Comparison of ENCODE assay signal across 20 cellular contexts in genomic region chrX:10631416-10632145, GRCh38. TPM values are rescaled to one million over a fixed set of nuclear protein-coding genes. Genes with fewer than 3 reads are reported as not detected.
DNase-seq lines count a peak whose midpoint lies in the region; ATAC-seq, FAIRE-seq and TF ChIP-seq lines count a peak whose summit lies in the region.
"Had no signal": no experiment of that assay in that cellular context is flagged by ENCODE, and none has a peak within 500 bp of the region (broad histone marks: within the 10 kb centered on the region; RNA-seq: fewer than 3 reads in every experiment).

No MANE protein-coding gene starts in this region.

- no peak overlapping the region for H2AFZ ChIP-seq in trophoblast cell (ENCODE audit: insufficient read depth, low read length, poor library complexity)

- FAIRE-seq in bronchial epithelial cell (lab: Jason Lieb, UNC): no peak
- FAIRE-seq: GM12892, GM18507 had no signal

- H3K36me3 Mint-ChIP-seq in activated naive CD4-positive, alpha-beta T cell treated with anti-CD3 and anti-CD28 coated beads, Interleukin-2, amount 50 U/mL, for 72 hours: no peaks in the 10 kb centered on the region
- H3K36me3 Mint-ChIP-seq: T-cell had no signal

- H3K79me2 ChIP-seq in trophoblast cell (ENCODE audit: control insufficient read depth, insufficient read depth, low read length, poor library complexity): no peaks in the 10 kb centered on the region

- no CpG with 5 or more reads among the region's 7 CpGs for WGBS in trophoblast cell (ENCODE audit: extremely low coverage, insufficient coverage, insufficient read length)

- H4K91ac ChIP-seq in trophoblast cell (ENCODE audit: low read depth, low read length): no peak overlapping the region

- no peak overlapping the region for H4K12ac ChIP-seq in trophoblast cell (ENCODE audit: low read depth, low read length)

- H3K9me3 Mint-ChIP-seq in activated naive CD4-positive, alpha-beta T cell treated with anti-CD3 and anti-CD28 coated beads, Interleukin-2, amount 50 U/mL, for 72 hours: no peaks in the 10 kb centered on the region
- H3K9me3 Mint-ChIP-seq: CD4-positive, alpha-beta T cell had no signal

- TF ChIP-seq CTCF in bronchial epithelial cell (IDR thresholded peaks at IDR 0.05; ENCODE audit: insufficient read depth, low read length, severe bottlenecking): no peak

- H3K4me2 ChIP-seq in trophoblast cell (ENCODE audit: low read length): no peak overlapping the region
- H3K4me2 ChIP-seq: SK-N-SH had no signal

- H2BK12ac ChIP-seq in trophoblast cell (ENCODE audit: low read length): no peak overlapping the region

- no peak overlapping the region for H3K4me3 ChIP-seq in bronchial epithelial cell (ENCODE audit: low read depth, low read length)
- H3K4me3 ChIP-seq in trophoblast cell (ENCODE audit: low read depth, low read length): no peak overlapping the region

- H3K27ac Mint-ChIP-seq in activated naive CD4-positive, alpha-beta T cell treated with anti-CD3 and anti-CD28 coated beads, Interleukin-2, amount 50 U/mL, for 72 hours: no peak overlapping the region
- H3K27ac Mint-ChIP-seq: CD4-positive, alpha-beta T cell; H9; T-cell had no signal

- H3K27me3 ChIP-seq in bronchial epithelial cell (ENCODE audit: control insufficient read depth, insufficient read depth, low read length) (no peaks in the 10 kb centered on the region), trophoblast cell (ENCODE audit: insufficient read depth, low read length) (no peaks in the 10 kb centered on the region)

- H3K9ac ChIP-seq in trophoblast cell (ENCODE audit: low read length): no peak overlapping the region
- H3K9ac ChIP-seq: SK-N-SH had no signal

- H3K4me1 ChIP-seq in trophoblast cell (ENCODE audit: control insufficient read depth in 1 of 2, insufficient read depth in 2 of 2, low read length in 2 of 2): peaks cover 2 to 10% of the 10 kb centered on the region in 2 experiments

- peak overlapping the region; percentile 55 for H3K4ac ChIP-seq in trophoblast cell (ENCODE audit: low read depth, low read length)

- H2AK5ac ChIP-seq in trophoblast cell (ENCODE audit: low read length): no peak overlapping the region

- no peaks in the 10 kb centered on the region for H3K36me3 ChIP-seq in bronchial epithelial cell (ENCODE audit: control insufficient read depth, insufficient read depth, low read length)
- H3K36me3 ChIP-seq in trophoblast cell (ENCODE audit: control insufficient read depth in 1 of 2, insufficient read depth in 2 of 2, low read length in 2 of 2): no peaks in the 10 kb centered on the region

- ATAC-seq in GM21390 (IDR thresholded peaks at IDR 0.05; ENCODE audit: unreplicated experiment): no peak
- no peak for ATAC-seq in activated naive CD4-positive, alpha-beta T cell treated with anti-CD3 and anti-CD28 coated beads, Interleukin-2, amount 50 U/mL, for 72 hours
- ATAC-seq: T-cell had no signal

- no peak overlapping the region for H3K14ac ChIP-seq in trophoblast cell (ENCODE audit: low read length)

- no peak overlapping the region for H2BK120ac ChIP-seq in trophoblast cell (ENCODE audit: insufficient read depth, low read length, poor library complexity)

- peak overlapping the region; percentile 65 for H3K27ac ChIP-seq in trophoblast cell (ENCODE audit: low read depth, low read length)

- no peak overlapping the region for H2BK5ac ChIP-seq in trophoblast cell (ENCODE audit: low read depth, low read length, poor library complexity)

- no peak overlapping the region for H4K8ac ChIP-seq in trophoblast cell (ENCODE audit: low read depth, low read length)

- H3K23ac ChIP-seq in trophoblast cell (ENCODE audit: low read length): no peak overlapping the region

- H3K18ac ChIP-seq in trophoblast cell (ENCODE audit: low read length): no peak overlapping the region

- peaks cover 8% of the 10 kb centered on the region for H3K79me1 ChIP-seq in trophoblast cell (ENCODE audit: low read length)

- H3K9me3 ChIP-seq in trophoblast cell (ENCODE audit: insufficient read depth, low read depth, low read length): no peaks in the 10 kb centered on the region
- H3K9me3 ChIP-seq: SK-N-SH had no signal

- DNase-seq in NCI-H748 (lab: John Stamatoyannopoulos, UW; ENCODE audit: unreplicated experiment): peak; percentile 5
- no peak for DNase-seq in NCI-H748 treated with DMSO at 0.1 percent for 48 hours (lab: John Stamatoyannopoulos, UW)
- peak; percentile 17 for DNase-seq in NCI-H146 treated with DMSO at 0.1 percent for 48 hours (lab: John Stamatoyannopoulos, UW; ENCODE audit: unreplicated experiment)
- DNase-seq in bronchial epithelial cell (ENCODE audit: low read depth): peak; percentile 81
- DNase-seq in trophoblast cell: peak in 1 of 2 donors; percentile 28
- DNase-seq in NCI-H82 treated with DMSO at 0.1 percent for 48 hours (lab: John Stamatoyannopoulos, UW; ENCODE audit: unreplicated experiment): no peak
- no peak for DNase-seq in activated naive CD4-positive, alpha-beta T cell treated with anti-CD3 and anti-CD28 coated beads, Interleukin-2, amount 50 U/mL, for 72 hours (ENCODE audit: low spot score in 2 of 2)
- DNase-seq: CD4-positive, alpha-beta T cell; H9; NCI-H1105 treated with DMSO at 0.1 percent for 48 hours; NCI-H187; NCI-H345; NCI-H524 treated with DMSO at 0.1 percent for 48 hours; NK-92 treated with Interleukin-12 subunit alpha and Interleukin-12 subunit beta, amount 100 ng/mL, for 24 hours; SHP77; SK-N-SH; T-cell had no signal

RNA-seq across cellular contexts. Expression of gene MID1, which starts 11.2 kb away (rescaled TPM):
- 3.2 and 3.4 TPM in 2 replicates for total RNA-seq in bronchial epithelial cell
- polyA plus RNA-seq in trophoblast cell (2013): 49.3 and 50.0 TPM in 2 replicates
- 1 to 10 TPM in 1 of 2 donors, under 1 TPM in 1; 0.91 to 2.7 TPM for total RNA-seq in activated naive CD4-positive, alpha-beta T cell treated with anti-CD3 and anti-CD28 coated beads, Interleukin-2, amount 50 U/mL, for 72 hours

Comparison
In these comparisons a context has a peak if more than half of its experiments do, and no peak if none do; other contexts are left out.
1. DNase-seq: peak in NCI-H748 (single experiment), NCI-H146 treated with DMSO at 0.1 percent for 48 hours (single experiment) and bronchial epithelial cell (single experiment); none in NCI-H748 treated with DMSO at 0.1 percent for 48 hours (single experiment), NCI-H82 treated with DMSO at 0.1 percent for 48 hours (single experiment) and activated naive CD4-positive, alpha-beta T cell treated with anti-CD3 and anti-CD28 coated beads, Interleukin-2, amount 50 U/mL, for 72 hours (0 of 2).